In the genomic region with DNA sequence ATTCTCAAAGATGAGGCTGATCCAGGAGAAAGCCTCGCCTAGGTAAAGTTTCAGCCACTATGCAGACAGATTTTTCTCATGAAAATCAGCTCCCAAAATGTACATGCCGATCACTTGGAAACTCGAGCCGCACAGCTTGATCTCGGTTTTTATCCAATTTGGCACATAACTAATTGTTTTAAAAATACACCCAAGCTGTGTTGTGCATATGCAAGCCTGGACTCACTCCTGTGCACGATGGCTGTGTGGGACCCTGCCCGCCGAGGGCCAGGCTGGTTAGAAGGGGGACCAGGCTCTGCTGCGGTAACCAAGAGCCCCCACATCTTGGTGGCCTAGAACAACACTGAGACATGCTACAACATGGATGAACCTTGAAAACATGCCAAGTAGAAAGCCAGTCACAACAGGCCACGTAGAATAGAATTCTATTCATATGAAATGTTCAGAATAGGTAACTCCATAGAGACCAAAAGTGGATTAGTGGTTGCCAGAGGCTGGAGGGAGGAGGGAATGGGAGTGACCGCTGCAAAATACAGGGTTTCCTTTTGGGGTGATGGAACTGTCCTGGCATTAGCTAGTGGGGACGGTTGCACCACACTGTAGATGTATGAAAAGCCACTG, we compare ENCODE assay signal across 19 cellular contexts.
"Had no signal": no experiment of that assay in that cellular context is flagged by ENCODE, and none has a peak within 500 bp of the region (broad histone marks: within the 10 kb centered on the region; RNA-seq: fewer than 3 reads in every experiment).

No MANE protein-coding gene starts in this region.

- H3K36me3 ChIP-seq: spleen, thoracic aorta had no signal

- H3K4me3 ChIP-seq: lung, spleen, thoracic aorta had no signal

- H3K27ac ChIP-seq: foreskin keratinocyte, spleen had no signal

- DNase-seq: cortex of kidney; effector memory CD8-positive, alpha-beta T cell; immature natural killer cell; kidney; left cardiac atrium; left ventricle myocardium superior; mesenchymal stem cell; midbrain; nephron progenitor cell; spleen; stimulated activated CD4-positive, alpha-beta T cell treated with anti-CD3 and anti-CD28 coated beads, Interleukin-15, amount 100 ng/mL, for 24 hours; stimulated activated CD4-positive, alpha-beta T cell treated with anti-CD3 and anti-CD28 coated beads, Interleukin-1b, Interleukin-23, amount 100 ng/mL, for 48 hours; stimulated activated CD4-positive, alpha-beta T cell treated with anti-CD3 and anti-CD28 coated beads, Interleukin-4, amount 100 ng/mL, for 24 hours; trophoblast cell had no signal

- FAIRE-seq: kidney had no signal

- ATAC-seq: effector memory CD8-positive, alpha-beta T cell; left cardiac atrium; left ventricle myocardium superior; sciatic nerve; stimulated activated memory B cell treated with anti-CD40 and anti-IgM and Interleukin-4, amounts not matched to agents 10 μg/mL and 1 μg/mL and 100 μg/mL, for 72 hours had no signal

- H3K27me3 ChIP-seq: spleen had no signal
